In the genomic region with DNA sequence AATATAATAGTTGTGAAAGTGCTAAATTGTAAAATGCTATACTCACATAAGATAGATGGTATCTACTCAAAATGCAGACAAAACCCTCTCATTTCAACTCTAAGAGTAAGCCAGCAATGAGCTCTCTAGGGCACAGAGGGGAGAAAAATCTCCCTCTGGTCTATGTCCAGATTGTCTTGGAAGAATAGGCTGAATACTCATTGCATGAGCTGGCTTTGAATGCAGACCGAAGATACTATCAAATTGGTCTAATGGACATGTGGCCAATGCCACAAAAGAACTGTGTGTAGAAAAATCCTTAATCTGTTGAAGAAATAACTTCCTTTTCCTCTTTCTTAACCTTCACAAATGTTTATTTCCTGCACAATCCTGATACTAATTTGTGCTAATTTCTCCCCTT, we compare ENCODE assay signal across 11 cellular contexts. TPM values are rescaled to one million over a fixed set of nuclear protein-coding genes. Genes with fewer than 3 reads are reported as not detected.
DNase-seq lines count a peak whose midpoint lies in the region; ATAC-seq and TF ChIP-seq lines count a peak whose summit lies in the region.
"Had no signal": no experiment of that assay in that cellular context is flagged by ENCODE, and none has a peak within 500 bp of the region (broad histone marks: within the 10 kb centered on the region; RNA-seq: fewer than 3 reads in every experiment).

No MANE protein-coding gene starts in this region.

- H3K27ac ChIP-seq in SK-N-MC = no peak overlapping the region
- peak overlapping the region in 3 of 5 donors; percentile 7 to 38 (median 18) for H3K27ac ChIP-seq in stomach

- H3K27me3 Mint-ChIP-seq in activated CD4-positive, alpha-beta T cell treated with anti-CD3 and anti-CD28 coated beads, Interleukin-2, amount 10 ng/mL, durations not matched to agents 7 days and 5 days = no peaks in the 10 kb centered on the region

- ATAC-seq in GM21515 (IDR thresholded peaks at IDR 0.05; ENCODE audit: unreplicated experiment) (no peak), GM19023 (IDR thresholded peaks at IDR 0.05; ENCODE audit: unreplicated experiment) (no peak), HG03439 (IDR thresholded peaks at IDR 0.05; ENCODE audit: unreplicated experiment) (no peak)

- peaks cover 7 to 40% (median 16%) of the 10 kb centered on the region in 4 donors for H3K4me1 ChIP-seq in stomach

- peaks cover 14% of the 10 kb centered on the region for H3K36me3 Mint-ChIP-seq in activated CD4-positive, alpha-beta T cell treated with anti-CD3 and anti-CD28 coated beads, Interleukin-2, amount 10 ng/mL, durations not matched to agents 7 days and 5 days (ENCODE audit: low read depth)

- CTCF ChIA-PET in activated CD4-positive, alpha-beta T cell treated with anti-CD3 and anti-CD28 coated beads, Interleukin-2, amount 10 ng/mL, durations not matched to agents 7 days and 5 days (lab: Charles Lee) = no interaction called here

- TF ChIP-seq POLR2A in stomach (IDR thresholded peaks at IDR 0.05) = no peak

- H3K4me3 ChIP-seq in SK-N-MC (peak overlapping the region; percentile 51), epithelial cell of proximal tubule (ENCODE audit: low read depth, low read length) (peak overlapping the region; percentile 26), stomach (no peak overlapping the region)

- H3K9me3 Mint-ChIP-seq in activated CD4-positive, alpha-beta T cell treated with anti-CD3 and anti-CD28 coated beads, Interleukin-2, amount 10 ng/mL, durations not matched to agents 7 days and 5 days = no peaks in the 10 kb centered on the region

- H3K4me1 Mint-ChIP-seq in activated CD4-positive, alpha-beta T cell treated with anti-CD3 and anti-CD28 coated beads, Interleukin-2, amount 10 ng/mL, durations not matched to agents 7 days and 5 days = peaks cover 29% of the 10 kb centered on the region

- H3K9ac ChIP-seq in SK-N-MC (ENCODE audit: insufficient read length) = no peak overlapping the region

- H3K9me3 ChIP-seq in SK-N-MC (ENCODE audit: low read depth, low read length) = no peaks in the 10 kb centered on the region
- H3K9me3 ChIP-seq in stomach = no peaks in the 10 kb centered on the region

- no peak overlapping the region for H3K27ac Mint-ChIP-seq in activated CD4-positive, alpha-beta T cell treated with anti-CD3 and anti-CD28 coated beads, Interleukin-2, amount 10 ng/mL, durations not matched to agents 7 days and 5 days

- 27 to 57% (median 42%) methylated on average over 1 of the region's 1 CpG for WGBS in stomach, 5 donors

- DNase-seq in activated CD4-positive, alpha-beta T cell treated with anti-CD3 and anti-CD28 coated beads, Interleukin-2, amount 10 ng/mL, durations not matched to agents 7 days and 5 days = no peak
- DNase-seq in activated CD4-positive, alpha-beta T cell treated with anti-CD3 and anti-CD28 coated beads for 1 hour = no peak
- DNase-seq in SK-N-MC (ENCODE audit: low read depth, low spot score) (no peak), epithelial cell of proximal tubule (ENCODE audit: low read depth) (no peak), stomach (no peak)
- DNase-seq: kidney; NCI-H1105 treated with DMSO at 0.1 percent for 48 hours; stimulated activated CD4-positive, alpha-beta T cell treated with anti-CD3 and anti-CD28 coated beads, Interleukin-12 subunit alpha, Interleukin-12 subunit beta, amount 100 ng/mL, for 4 hours had no signal

- no peak for TF ChIP-seq CTCF in epithelial cell of proximal tubule (conservative IDR thresholded peaks at IDR 0.05; ENCODE audit: low read depth, low read length)
- no peak for TF ChIP-seq CTCF in stomach (IDR thresholded peaks at IDR 0.05)

- intact Hi-C loops in stomach (cut with DNase I; ENCODE audit: low total_unique reads) = no loop called here

- peak overlapping the region; percentile 27 for H3K4me3 Mint-ChIP-seq in activated CD4-positive, alpha-beta T cell treated with anti-CD3 and anti-CD28 coated beads, Interleukin-2, amount 10 ng/mL, durations not matched to agents 7 days and 5 days

- H3K27me3 ChIP-seq in stomach = no peaks in the 10 kb centered on the region

- H3K36me3 ChIP-seq in SK-N-MC (ENCODE audit: insufficient read depth, low read length) (no peaks in the 10 kb centered on the region), stomach (no peaks in the 10 kb centered on the region)

- TF ChIP-seq EP300 in stomach (IDR thresholded peaks at IDR 0.05) = no peak

- POLR2A ChIA-PET in activated CD4-positive, alpha-beta T cell treated with anti-CD3 and anti-CD28 coated beads, Interleukin-2, amount 10 ng/mL, durations not matched to agents 7 days and 5 days (lab: Charles Lee) = no interaction called here

RNA-seq across cellular contexts. Expression of gene ZXDA, which starts 3.5 kb away (rescaled TPM):
- total RNA-seq in activated CD4-positive, alpha-beta T cell treated with anti-CD3 and anti-CD28 coated beads, Interleukin-2, amount 10 ng/mL, durations not matched to agents 7 days and 5 days = 1 to 10 TPM; 4.2 to 4.6 TPM
- 1.6 and 1.7 TPM in 2 replicates for total RNA-seq in epithelial cell of proximal tubule
- total RNA-seq in stomach = 1 to 10 TPM in 4 of 5 donors, under 1 TPM in 1; 0.58 to 10.0 (median 7.6) TPM
- 1 to 10 TPM in 1 of 3 donors, under 1 TPM in 2; 0.55 to 1.8 (median 0.56) TPM for polyA plus RNA-seq in stomach

Comparison
In these comparisons a context has a peak if more than half of its experiments do, and no peak if none do; other contexts are left out.
1. H3K4me3 ChIP-seq: peak in SK-N-MC (single experiment) and epithelial cell of proximal tubule (single experiment); none in stomach (0 of 4).